ENCODE assay signal across 10 cellular contexts in genomic region chr5:96880402-96881164, GRCh38. TPM values are rescaled to one million over a fixed set of nuclear protein-coding genes. Genes with fewer than 3 reads are reported as not detected.
DNase-seq lines count a peak whose midpoint lies in the region; ATAC-seq, FAIRE-seq and TF ChIP-seq lines count a peak whose summit lies in the region.
"Had no signal": no experiment of that assay in that cellular context is flagged by ENCODE, and none has a peak within 500 bp of the region (broad histone marks: within the 10 kb centered on the region; RNA-seq: fewer than 3 reads in every experiment).

No MANE protein-coding gene starts in this region.

- POLR2A ChIA-PET in SK-N-SH (lab: Yijun Ruan, JAX): no interaction called here

- no peaks in the 10 kb centered on the region for H3K9me2 ChIP-seq in SK-N-SH

- H3K4me2 ChIP-seq in SK-N-SH: no peak overlapping the region

- peak; percentile 88 for DNase-seq in A172 (ENCODE audit: low spot score)
- no peak for DNase-seq in GM12891 (ENCODE audit: insufficient read length, low spot score)
- DNase-seq in SK-N-SH: no peak
- DNase-seq in fibroblast of peridontal ligament (ENCODE audit: extremely low read depth): peak; percentile 49
- DNase-seq in NCI-H2081 treated with DMSO at 0.1 percent for 48 hours (lab: John Stamatoyannopoulos, UW): no peak
- DNase-seq in DMS79 treated with DMSO at 0.1 percent for 48 hours (lab: John Stamatoyannopoulos, UW): no peak
- DNase-seq in occipital lobe (lab: John Stamatoyannopoulos, UW): no peak
- DNase-seq: DMS153 had no signal

- TF ChIP-seq EP300 in SK-N-SH (IDR thresholded peaks at IDR 0.05; ENCODE audit: borderline replicate concordance in 1 of 2, low read depth in 1 of 2, low read length in 1 of 2): no peak

- no peak overlapping the region for H3K4me3 ChIP-seq in SK-N-SH (ENCODE audit: low read depth in 2 of 2, low read length in 1 of 2)

- H3K36me3 ChIP-seq in SK-N-SH (replicated peaks in 1 of 2; ENCODE audit: control insufficient read depth in 1 of 2, insufficient read depth in 2 of 2, low read length in 1 of 2): no peaks in the 10 kb centered on the region

- H3K27me3 ChIP-seq in SK-N-SH (ENCODE audit: insufficient read depth): no peaks in the 10 kb centered on the region

- H3K4me1 ChIP-seq in SK-N-SH (ENCODE audit: control insufficient read depth in 1 of 2, insufficient read depth in 2 of 2, low read depth in 1 of 2, low read length in 1 of 2): no peaks in the 10 kb centered on the region; a peak in 2 of 4 replicates

- H3K9me3 ChIP-seq in SK-N-SH: no peaks in the 10 kb centered on the region

- no peaks in the 10 kb centered on the region for H3K79me2 ChIP-seq in SK-N-SH (ENCODE audit: insufficient read depth)

- 81% methylated on average over 4 of the region's 4 CpGs for WGBS in SK-N-SH (ENCODE audit: low lambda C conversion rate)

- H3F3A ChIP-seq in SK-N-SH (replicated peaks; ENCODE audit: insufficient read depth): peaks cover 33% of the 10 kb centered on the region

- peak; percentile 9 for FAIRE-seq in GM12891 (lab: Jason Lieb, UNC)
- FAIRE-seq: H1 had no signal

- no peak for TF ChIP-seq CTCF in SK-N-SH (IDR thresholded peaks at IDR 0.05)

- 0 out of 2 replicates have a peak overlapping the region, but pooled peaks have one; percentile 24 for H2AFZ ChIP-seq in SK-N-SH (ENCODE audit: low read depth)

- ATAC-seq in HG03457 (IDR thresholded peaks at IDR 0.05; ENCODE audit: unreplicated experiment): no peak

- TF ChIP-seq POLR2A in GM12891 (IDR thresholded peaks at IDR 0.05; ENCODE audit: low read depth, low read length): no peak

- CTCF ChIA-PET in SK-N-SH (lab: Yijun Ruan, JAX): no interaction called here

- H4K20me1 ChIP-seq in SK-N-SH (ENCODE audit: insufficient read depth): no peaks in the 10 kb centered on the region

- H3K27ac ChIP-seq in SK-N-SH (ENCODE audit: low read depth in 2 of 2, low read length in 1 of 2): peak overlapping the region in 1 of 2 experiments; percentile 70; a peak in 2 of 4 replicates

- H3K9ac ChIP-seq in SK-N-SH: peak overlapping the region; percentile 25; the same call in 1 of the 2 replicates

- TF ChIP-seq RAD21 in SK-N-SH (IDR thresholded peaks at IDR 0.05; ENCODE audit: low read length): no peak

TF ChIP-seq in GM12891, 5 proteins besides CTCF, POLR2A, EP300 and RAD21:
- TF ChIP-seq SPI1 (IDR thresholded peaks at IDR 0.05; ENCODE audit: low read depth, low read length): peak; percentile 56
- TF ChIP-seq TAF1 (IDR thresholded peaks at IDR 0.05; ENCODE audit: low read depth, low read length): no peak

TF ChIP-seq in SK-N-SH, 30 proteins besides CTCF, POLR2A, EP300 and RAD21:
- 0 out of 2 replicates have a peak, but pooled peaks have one; percentile 16 for TF ChIP-seq JUND (IDR thresholded peaks at IDR 0.05)
- TF ChIP-seq MEF2A (IDR thresholded peaks at IDR 0.05; ENCODE audit: borderline replicate concordance, low read depth): no peak

RNA-seq across cellular contexts. Expression of gene ERAP2, which starts 4.3 kb away (rescaled TPM):
- total RNA-seq in A172 (2014; rRNA removed; shearing (Covaris generic)): 91.9 and 97.0 TPM in 2 replicates
- polyA plus RNA-seq in GM12891 (2012; ENCODE audit: low read depth, missing spikeins): 3.3 TPM
- polyA plus RNA-seq in SK-N-SH (2012; rRNA removed): 13.2 and 14.3 TPM in 2 replicates
- polyA plus RNA-seq in SK-N-SH (2012; cell fraction: cytosol; rRNA removed): 14.4 and 15.5 TPM in 2 replicates
- polyA plus RNA-seq in SK-N-SH (2012; cell fraction: nucleus; rRNA removed): 6.2 and 10.5 TPM in 2 replicates
- 10.9 TPM for total RNA-seq in occipital lobe
- total RNA-seq: H1 had no signal

RNA-seq across cellular contexts. Expression of gene LNPEP, which starts 55.3 kb away (rescaled TPM):
- total RNA-seq in A172 (2014; rRNA removed; shearing (Covaris generic)): 25.8 and 30.2 TPM in 2 replicates
- polyA plus RNA-seq in GM12891 (2012; ENCODE audit: low read depth, missing spikeins): 9.2 TPM
- polyA plus RNA-seq in SK-N-SH (2012; rRNA removed): 4.3 and 5.9 TPM in 2 replicates
- polyA plus RNA-seq in SK-N-SH (2012; cell fraction: cytosol; rRNA removed): 6.1 and 6.6 TPM in 2 replicates
- polyA plus RNA-seq in SK-N-SH (2012; cell fraction: nucleus; rRNA removed): 3.7 and 9.1 TPM in 2 replicates
- 70.7 TPM for total RNA-seq in occipital lobe

Comparison
In these comparisons a context has a peak if more than half of its experiments do, and no peak if none do; other contexts are left out.
1. DNase-seq: peak in A172 (single experiment) and fibroblast of peridontal ligament (single experiment); none in GM12891 (single experiment), SK-N-SH (single experiment), NCI-H2081 treated with DMSO at 0.1 percent for 48 hours (single experiment), DMS79 treated with DMSO at 0.1 percent for 48 hours (single experiment) and occipital lobe (single experiment).